Comparison of ENCODE assay signal across 1 cellular context in genomic region chr5:40210705-40211104, GRCh38.
TF ChIP-seq lines count a peak whose summit lies in the region.

No MANE protein-coding gene starts in this region.

TF ChIP-seq in WTC11, 78 proteins besides CTCF, POLR2A, EP300 and RAD21 (continued from another document):
- no peak for TF ChIP-seq ZNF317 (CRISPR knock-in tag; IDR thresholded peaks at IDR 0.05; ENCODE audit: borderline replicate concordance, low read depth)
- TF ChIP-seq ZNF423 (CRISPR knock-in tag; IDR thresholded peaks at IDR 0.05), result no peak
- no peak for TF ChIP-seq JAZF1 (CRISPR knock-in tag; IDR thresholded peaks at IDR 0.05)
